ENCODE assay signal across 1 cellular context in the genomic region with DNA sequence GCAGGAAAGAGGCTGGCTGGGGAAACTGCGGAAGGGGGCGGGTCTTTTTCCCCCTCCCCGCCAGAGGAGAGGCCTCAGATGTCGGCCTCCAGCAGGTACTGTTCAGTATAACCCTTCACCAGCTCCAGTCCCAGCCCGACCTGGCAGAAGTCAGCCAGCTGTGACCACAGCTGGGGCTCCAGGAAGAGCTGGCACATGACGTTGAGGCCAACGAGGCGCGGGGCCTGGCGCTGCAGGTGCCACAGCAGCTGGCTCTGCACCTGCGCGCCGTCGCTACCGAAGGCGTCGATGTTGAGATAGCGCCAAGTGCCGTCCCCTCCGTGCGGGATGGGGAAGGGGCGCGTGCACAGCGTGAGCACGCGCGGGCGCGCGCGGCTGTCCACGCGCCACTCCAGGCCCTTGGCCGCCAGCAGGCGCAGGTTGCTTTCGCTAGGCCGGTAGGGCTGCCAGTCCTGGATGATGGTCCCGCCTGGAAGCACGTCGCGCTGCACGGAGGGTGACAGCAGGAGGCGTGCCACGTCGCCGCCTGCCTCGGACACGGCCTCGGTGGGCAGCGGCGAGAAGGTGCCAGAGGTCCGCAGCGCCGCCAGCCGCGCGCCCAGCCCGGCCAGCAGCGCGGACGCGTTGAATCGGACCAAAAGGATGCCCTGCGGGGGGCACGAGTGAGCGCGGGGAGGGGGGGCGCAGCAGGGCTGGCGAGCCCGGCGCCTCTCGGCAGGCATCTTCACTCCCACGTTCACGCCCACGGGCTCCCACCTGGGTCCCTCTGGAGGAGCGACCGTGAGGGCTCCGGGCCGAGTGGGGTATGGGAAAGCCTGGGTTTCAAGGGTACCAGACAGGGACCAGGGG.
TF ChIP-seq lines count a peak whose summit lies in the region.

No MANE protein-coding gene starts in this region.

TF ChIP-seq in HEK293, 187 proteins besides CTCF, POLR2A, EP300 and RAD21 (continued from another document):
- TF ChIP-seq, protein P1, sequence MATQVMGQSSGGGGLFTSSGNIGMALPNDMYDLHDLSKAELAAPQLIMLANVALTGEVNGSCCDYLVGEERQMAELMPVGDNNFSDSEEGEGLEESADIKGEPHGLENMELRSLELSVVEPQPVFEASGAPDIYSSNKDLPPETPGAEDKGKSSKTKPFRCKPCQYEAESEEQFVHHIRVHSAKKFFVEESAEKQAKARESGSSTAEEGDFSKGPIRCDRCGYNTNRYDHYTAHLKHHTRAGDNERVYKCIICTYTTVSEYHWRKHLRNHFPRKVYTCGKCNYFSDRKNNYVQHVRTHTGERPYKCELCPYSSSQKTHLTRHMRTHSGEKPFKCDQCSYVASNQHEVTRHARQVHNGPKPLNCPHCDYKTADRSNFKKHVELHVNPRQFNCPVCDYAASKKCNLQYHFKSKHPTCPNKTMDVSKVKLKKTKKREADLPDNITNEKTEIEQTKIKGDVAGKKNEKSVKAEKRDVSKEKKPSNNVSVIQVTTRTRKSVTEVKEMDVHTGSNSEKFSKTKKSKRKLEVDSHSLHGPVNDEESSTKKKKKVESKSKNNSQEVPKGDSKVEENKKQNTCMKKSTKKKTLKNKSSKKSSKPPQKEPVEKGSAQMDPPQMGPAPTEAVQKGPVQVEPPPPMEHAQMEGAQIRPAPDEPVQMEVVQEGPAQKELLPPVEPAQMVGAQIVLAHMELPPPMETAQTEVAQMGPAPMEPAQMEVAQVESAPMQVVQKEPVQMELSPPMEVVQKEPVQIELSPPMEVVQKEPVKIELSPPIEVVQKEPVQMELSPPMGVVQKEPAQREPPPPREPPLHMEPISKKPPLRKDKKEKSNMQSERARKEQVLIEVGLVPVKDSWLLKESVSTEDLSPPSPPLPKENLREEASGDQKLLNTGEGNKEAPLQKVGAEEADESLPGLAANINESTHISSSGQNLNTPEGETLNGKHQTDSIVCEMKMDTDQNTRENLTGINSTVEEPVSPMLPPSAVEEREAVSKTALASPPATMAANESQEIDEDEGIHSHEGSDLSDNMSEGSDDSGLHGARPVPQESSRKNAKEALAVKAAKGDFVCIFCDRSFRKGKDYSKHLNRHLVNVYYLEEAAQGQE (tag by site-specific recombination; IDR thresholded peaks at IDR 0.05), result no peak
